1 cellular context compared by ENCODE assay signal in genomic region chr17:2939714-2940351, GRCh38.
TF ChIP-seq lines count a peak whose summit lies in the region.

No MANE protein-coding gene starts in this region.

TF ChIP-seq in HepG2, 621 proteins besides CTCF, POLR2A, EP300 and RAD21 (continued from another document):
- 0 out of 2 replicates have a peak, but pooled peaks have one; percentile 24 for TF ChIP-seq MXD3 (CRISPR knock-in tag; IDR thresholded peaks at IDR 0.05)
